In the genomic region with DNA sequence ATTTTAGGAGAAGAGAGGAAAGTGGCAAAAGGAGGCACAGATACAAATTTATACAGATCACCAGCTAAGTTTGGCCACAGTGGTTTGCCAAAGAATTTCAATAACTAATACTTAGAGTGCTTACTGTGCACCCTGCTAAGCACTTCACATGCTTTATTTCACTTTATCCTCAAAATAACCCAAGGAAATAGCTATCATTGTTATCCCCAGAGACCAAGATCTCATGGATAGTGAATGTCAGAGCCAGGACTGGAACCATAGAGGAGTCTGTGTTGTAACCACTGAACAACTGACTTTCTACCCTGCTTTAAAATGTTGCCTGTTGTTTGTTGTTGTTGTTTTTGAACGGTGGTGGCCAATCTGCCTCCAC, we compare ENCODE assay signal across 1 cellular context.
TF ChIP-seq lines count a peak whose summit lies in the region.

No MANE protein-coding gene starts in this region.

TF ChIP-seq in H1, 55 proteins besides CTCF, POLR2A, EP300 and RAD21:
- no peak for TF ChIP-seq GTF2F1 (IDR thresholded peaks at IDR 0.05; ENCODE audit: borderline replicate concordance, low read depth, low read length)
- no peak for TF ChIP-seq TBP (IDR thresholded peaks at IDR 0.05; ENCODE audit: low read depth, low read length)
- TF ChIP-seq, protein P1, sequence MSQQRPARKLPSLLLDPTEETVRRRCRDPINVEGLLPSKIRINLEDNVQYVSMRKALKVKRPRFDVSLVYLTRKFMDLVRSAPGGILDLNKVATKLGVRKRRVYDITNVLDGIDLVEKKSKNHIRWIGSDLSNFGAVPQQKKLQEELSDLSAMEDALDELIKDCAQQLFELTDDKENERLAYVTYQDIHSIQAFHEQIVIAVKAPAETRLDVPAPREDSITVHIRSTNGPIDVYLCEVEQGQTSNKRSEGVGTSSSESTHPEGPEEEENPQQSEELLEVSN (IDR thresholded peaks at IDR 0.05): no peak
- no peak for TF ChIP-seq POU5F1 (IDR thresholded peaks at IDR 0.05; ENCODE audit: low read depth, low read length)
- no peak for TF ChIP-seq SAP30 (IDR thresholded peaks at IDR 0.05; ENCODE audit: insufficient read depth, insufficient replicate concordance, low read length)
- no peak for TF ChIP-seq CTBP2 (IDR thresholded peaks at IDR 0.05; ENCODE audit: borderline replicate concordance, insufficient read depth, insufficient read length, low read length)
- TF ChIP-seq, protein P2, sequence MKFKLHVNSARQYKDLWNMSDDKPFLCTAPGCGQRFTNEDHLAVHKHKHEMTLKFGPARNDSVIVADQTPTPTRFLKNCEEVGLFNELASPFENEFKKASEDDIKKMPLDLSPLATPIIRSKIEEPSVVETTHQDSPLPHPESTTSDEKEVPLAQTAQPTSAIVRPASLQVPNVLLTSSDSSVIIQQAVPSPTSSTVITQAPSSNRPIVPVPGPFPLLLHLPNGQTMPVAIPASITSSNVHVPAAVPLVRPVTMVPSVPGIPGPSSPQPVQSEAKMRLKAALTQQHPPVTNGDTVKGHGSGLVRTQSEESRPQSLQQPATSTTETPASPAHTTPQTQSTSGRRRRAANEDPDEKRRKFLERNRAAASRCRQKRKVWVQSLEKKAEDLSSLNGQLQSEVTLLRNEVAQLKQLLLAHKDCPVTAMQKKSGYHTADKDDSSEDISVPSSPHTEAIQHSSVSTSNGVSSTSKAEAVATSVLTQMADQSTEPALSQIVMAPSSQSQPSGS (IDR thresholded peaks at IDR 0.05; ENCODE audit: low read length): no peak
- no peak for TF ChIP-seq CBX5 (IDR thresholded peaks at IDR 0.05; ENCODE audit: low read depth, low read length)
- TF ChIP-seq BCL11A (IDR thresholded peaks at IDR 0.05; ENCODE audit: low read depth in 2 of 2, low read length in 2 of 2): no peak
- no peak for TF ChIP-seq HDAC6 (IDR thresholded peaks at IDR 0.05; ENCODE audit: low read depth, low read length)
- no peak for TF ChIP-seq JUND (IDR thresholded peaks at IDR 0.05; ENCODE audit: low read length)
- no peak for TF ChIP-seq SUZ12 (IDR thresholded peaks at IDR 0.05; ENCODE audit: low read length)
- TF ChIP-seq, protein P3, sequence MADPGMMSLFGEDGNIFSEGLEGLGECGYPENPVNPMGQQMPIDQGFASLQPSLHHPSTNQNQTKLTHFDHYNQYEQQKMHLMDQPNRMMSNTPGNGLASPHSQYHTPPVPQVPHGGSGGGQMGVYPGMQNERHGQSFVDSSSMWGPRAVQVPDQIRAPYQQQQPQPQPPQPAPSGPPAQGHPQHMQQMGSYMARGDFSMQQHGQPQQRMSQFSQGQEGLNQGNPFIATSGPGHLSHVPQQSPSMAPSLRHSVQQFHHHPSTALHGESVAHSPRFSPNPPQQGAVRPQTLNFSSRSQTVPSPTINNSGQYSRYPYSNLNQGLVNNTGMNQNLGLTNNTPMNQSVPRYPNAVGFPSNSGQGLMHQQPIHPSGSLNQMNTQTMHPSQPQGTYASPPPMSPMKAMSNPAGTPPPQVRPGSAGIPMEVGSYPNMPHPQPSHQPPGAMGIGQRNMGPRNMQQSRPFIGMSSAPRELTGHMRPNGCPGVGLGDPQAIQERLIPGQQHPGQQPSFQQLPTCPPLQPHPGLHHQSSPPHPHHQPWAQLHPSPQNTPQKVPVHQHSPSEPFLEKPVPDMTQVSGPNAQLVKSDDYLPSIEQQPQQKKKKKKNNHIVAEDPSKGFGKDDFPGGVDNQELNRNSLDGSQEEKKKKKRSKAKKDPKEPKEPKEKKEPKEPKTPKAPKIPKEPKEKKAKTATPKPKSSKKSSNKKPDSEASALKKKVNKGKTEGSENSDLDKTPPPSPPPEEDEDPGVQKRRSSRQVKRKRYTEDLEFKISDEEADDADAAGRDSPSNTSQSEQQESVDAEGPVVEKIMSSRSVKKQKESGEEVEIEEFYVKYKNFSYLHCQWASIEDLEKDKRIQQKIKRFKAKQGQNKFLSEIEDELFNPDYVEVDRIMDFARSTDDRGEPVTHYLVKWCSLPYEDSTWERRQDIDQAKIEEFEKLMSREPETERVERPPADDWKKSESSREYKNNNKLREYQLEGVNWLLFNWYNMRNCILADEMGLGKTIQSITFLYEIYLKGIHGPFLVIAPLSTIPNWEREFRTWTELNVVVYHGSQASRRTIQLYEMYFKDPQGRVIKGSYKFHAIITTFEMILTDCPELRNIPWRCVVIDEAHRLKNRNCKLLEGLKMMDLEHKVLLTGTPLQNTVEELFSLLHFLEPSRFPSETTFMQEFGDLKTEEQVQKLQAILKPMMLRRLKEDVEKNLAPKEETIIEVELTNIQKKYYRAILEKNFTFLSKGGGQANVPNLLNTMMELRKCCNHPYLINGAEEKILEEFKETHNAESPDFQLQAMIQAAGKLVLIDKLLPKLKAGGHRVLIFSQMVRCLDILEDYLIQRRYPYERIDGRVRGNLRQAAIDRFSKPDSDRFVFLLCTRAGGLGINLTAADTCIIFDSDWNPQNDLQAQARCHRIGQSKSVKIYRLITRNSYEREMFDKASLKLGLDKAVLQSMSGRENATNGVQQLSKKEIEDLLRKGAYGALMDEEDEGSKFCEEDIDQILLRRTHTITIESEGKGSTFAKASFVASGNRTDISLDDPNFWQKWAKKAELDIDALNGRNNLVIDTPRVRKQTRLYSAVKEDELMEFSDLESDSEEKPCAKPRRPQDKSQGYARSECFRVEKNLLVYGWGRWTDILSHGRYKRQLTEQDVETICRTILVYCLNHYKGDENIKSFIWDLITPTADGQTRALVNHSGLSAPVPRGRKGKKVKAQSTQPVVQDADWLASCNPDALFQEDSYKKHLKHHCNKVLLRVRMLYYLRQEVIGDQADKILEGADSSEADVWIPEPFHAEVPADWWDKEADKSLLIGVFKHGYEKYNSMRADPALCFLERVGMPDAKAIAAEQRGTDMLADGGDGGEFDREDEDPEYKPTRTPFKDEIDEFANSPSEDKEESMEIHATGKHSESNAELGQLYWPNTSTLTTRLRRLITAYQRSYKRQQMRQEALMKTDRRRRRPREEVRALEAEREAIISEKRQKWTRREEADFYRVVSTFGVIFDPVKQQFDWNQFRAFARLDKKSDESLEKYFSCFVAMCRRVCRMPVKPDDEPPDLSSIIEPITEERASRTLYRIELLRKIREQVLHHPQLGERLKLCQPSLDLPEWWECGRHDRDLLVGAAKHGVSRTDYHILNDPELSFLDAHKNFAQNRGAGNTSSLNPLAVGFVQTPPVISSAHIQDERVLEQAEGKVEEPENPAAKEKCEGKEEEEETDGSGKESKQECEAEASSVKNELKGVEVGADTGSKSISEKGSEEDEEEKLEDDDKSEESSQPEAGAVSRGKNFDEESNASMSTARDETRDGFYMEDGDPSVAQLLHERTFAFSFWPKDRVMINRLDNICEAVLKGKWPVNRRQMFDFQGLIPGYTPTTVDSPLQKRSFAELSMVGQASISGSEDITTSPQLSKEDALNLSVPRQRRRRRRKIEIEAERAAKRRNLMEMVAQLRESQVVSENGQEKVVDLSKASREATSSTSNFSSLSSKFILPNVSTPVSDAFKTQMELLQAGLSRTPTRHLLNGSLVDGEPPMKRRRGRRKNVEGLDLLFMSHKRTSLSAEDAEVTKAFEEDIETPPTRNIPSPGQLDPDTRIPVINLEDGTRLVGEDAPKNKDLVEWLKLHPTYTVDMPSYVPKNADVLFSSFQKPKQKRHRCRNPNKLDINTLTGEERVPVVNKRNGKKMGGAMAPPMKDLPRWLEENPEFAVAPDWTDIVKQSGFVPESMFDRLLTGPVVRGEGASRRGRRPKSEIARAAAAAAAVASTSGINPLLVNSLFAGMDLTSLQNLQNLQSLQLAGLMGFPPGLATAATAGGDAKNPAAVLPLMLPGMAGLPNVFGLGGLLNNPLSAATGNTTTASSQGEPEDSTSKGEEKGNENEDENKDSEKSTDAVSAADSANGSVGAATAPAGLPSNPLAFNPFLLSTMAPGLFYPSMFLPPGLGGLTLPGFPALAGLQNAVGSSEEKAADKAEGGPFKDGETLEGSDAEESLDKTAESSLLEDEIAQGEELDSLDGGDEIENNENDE (IDR thresholded peaks at IDR 0.05; ENCODE audit: insufficient replicate concordance, low read length): no peak
- no peak for TF ChIP-seq GABPA (IDR thresholded peaks at IDR 0.05; ENCODE audit: borderline replicate concordance, insufficient read depth, low read length)
- no peak for TF ChIP-seq PHF8 (conservative IDR thresholded peaks at IDR 0.05; ENCODE audit: low read depth, low read length)
- no peak for TF ChIP-seq ASH2L (IDR thresholded peaks at IDR 0.05; ENCODE audit: low read length)
